ENCODE assay signal across 8 cellular contexts in genomic region chr2:238231809-238232208, GRCh38. TPM values are rescaled to one million over a fixed set of nuclear protein-coding genes. Genes with fewer than 3 reads are reported as not detected.
A peak's percentile ranks its signal among the peaks of the same experiment; 100 is the strongest.
DNase-seq lines count a peak whose midpoint lies in the region; ATAC-seq and TF ChIP-seq lines count a peak whose summit lies in the region.

No MANE protein-coding gene starts in this region.

- H3K9ac ChIP-seq in BLaER1: peak overlapping the region; percentile 83; the same call in 1 of the 2 replicates
- no peak overlapping the region for H3K9ac ChIP-seq in HUES48 (ENCODE audit: low read depth, low read length)
- no peak overlapping the region for H3K9ac ChIP-seq in neuronal stem cell (ENCODE audit: low read depth, low read length, poor library complexity)

- peak overlapping the region; percentile 89 for H2AFZ ChIP-seq in neuronal stem cell (ENCODE audit: low read length)

- H3K36me3 ChIP-seq in BLaER1 (peaks cover 21% of the 10 kb centered on the region), HUES48 (ENCODE audit: control insufficient read depth, insufficient read depth, low read length) (no peaks in the 10 kb centered on the region), neuronal stem cell (replicated peaks in 1 of 2; ENCODE audit: control insufficient read depth in 2 of 2, insufficient read depth in 2 of 2, low read length in 2 of 2) (no peaks in the 10 kb centered on the region)

- no peak overlapping the region for H4K8ac ChIP-seq in neuronal stem cell (ENCODE audit: low read depth, low read length)

- no peak overlapping the region for H2BK120ac ChIP-seq in neuronal stem cell (ENCODE audit: low read depth, low read length)

- H3K14ac ChIP-seq in neuronal stem cell (ENCODE audit: low read length): no peak overlapping the region

- H3K4ac ChIP-seq in neuronal stem cell (ENCODE audit: low read length): no peak overlapping the region

- TF ChIP-seq CTCF in GM20000 (IDR thresholded peaks at IDR 0.05; ENCODE audit: extremely low read depth, missing control alignments): no peak

- no peak overlapping the region for H2AK5ac ChIP-seq in neuronal stem cell (ENCODE audit: low read depth, low read length)

- peak overlapping the region; percentile 61 for H3K23ac ChIP-seq in neuronal stem cell (ENCODE audit: low read depth, low read length, poor library complexity)

- no peaks in the 10 kb centered on the region for H3K79me1 ChIP-seq in neuronal stem cell (ENCODE audit: low read depth, low read length)

- H2BK12ac ChIP-seq in neuronal stem cell (ENCODE audit: low read length): no peak overlapping the region

- H3K27ac ChIP-seq in BLaER1: no peak overlapping the region
- no peak overlapping the region for H3K27ac ChIP-seq in HUES48 (ENCODE audit: low read depth, low read length)
- no peak overlapping the region for H3K27ac ChIP-seq in neuronal stem cell (replicated peaks; ENCODE audit: low read length)

- H3K4me1 ChIP-seq in BLaER1 (peaks cover 60% of the 10 kb centered on the region), HUES48 (ENCODE audit: control insufficient read depth, insufficient read depth, low read length) (no peaks in the 10 kb centered on the region), neuronal stem cell (ENCODE audit: control insufficient read depth in 2 of 2, insufficient read depth in 1 of 2, low read depth in 1 of 2, low read length in 2 of 2) (no peaks in the 10 kb centered on the region)

- no peaks in the 10 kb centered on the region for H3K9me3 ChIP-seq in BLaER1
- H3K9me3 ChIP-seq in HUES48 (ENCODE audit: control insufficient read depth, insufficient read depth, low read length): no peaks in the 10 kb centered on the region
- peaks cover 0 to 9% of the 10 kb centered on the region in 2 donors for H3K9me3 ChIP-seq in neuronal stem cell (replicated peaks in 1 of 2; ENCODE audit: control insufficient read depth in 2 of 2, insufficient read depth in 1 of 2, low read depth in 1 of 2, low read length in 2 of 2)

- peak overlapping the region; percentile 79 for H3K4me3 ChIP-seq in BLaER1
- H3K4me3 ChIP-seq in HUES48 (ENCODE audit: low read depth, low read length): peak overlapping the region; percentile 66
- no peak overlapping the region for H3K4me3 ChIP-seq in neuronal stem cell (ENCODE audit: low read length in 2 of 2)

- H2BK15ac ChIP-seq in neuronal stem cell (ENCODE audit: low read length): no peak overlapping the region

- H2BK5ac ChIP-seq in neuronal stem cell (ENCODE audit: low read length): no peak overlapping the region

- ATAC-seq in HG03442 (IDR thresholded peaks at IDR 0.05; ENCODE audit: unreplicated experiment): no peak

- H4K91ac ChIP-seq in neuronal stem cell (ENCODE audit: low read depth, low read length, poor library complexity): no peak overlapping the region

- peaks cover under 1% of the 10 kb centered on the region; the same call in 1 of the 2 replicates for H4K20me1 ChIP-seq in BLaER1

- no peak overlapping the region for H3K18ac ChIP-seq in neuronal stem cell (ENCODE audit: low read length)

- DNase-seq in ecto neural progenitor cell (ENCODE audit: low spot score): peak; percentile 36
- no peak for DNase-seq in neuronal stem cell (ENCODE audit: low spot score)
- no peak for DNase-seq in GM20000 (ENCODE audit: low spot score)
- DNase-seq in NCI-H1694 treated with DMSO at 0.1 percent for 48 hours (lab: John Stamatoyannopoulos, UW): no peak
- no peak for DNase-seq in activated gamma-delta T cell (lab: John Stamatoyannopoulos, UW)

- no peaks in the 10 kb centered on the region for H3K27me3 ChIP-seq in BLaER1
- H3K27me3 ChIP-seq in HUES48 (ENCODE audit: control insufficient read depth, insufficient read depth, low read length): peaks cover 50% of the 10 kb centered on the region
- peaks cover 0 to 48% (median 31%) of the 10 kb centered on the region in 3 experiments for H3K27me3 ChIP-seq in neuronal stem cell (ENCODE audit: control insufficient read depth in 3 of 3, insufficient read depth in 3 of 3, low read depth in 1 of 3, low read length in 3 of 3)

- WGBS in neuronal stem cell (ENCODE audit: extremely low coverage in 2 of 2, insufficient read length in 2 of 2, insufficient replicate concordance in 1 of 2), 2 donors: no CpG with 5 or more reads among the region's 21 CpGs

- peak overlapping the region; percentile 94 for H3K4me2 ChIP-seq in BLaER1
- no peak overlapping the region for H3K4me2 ChIP-seq in neuronal stem cell (ENCODE audit: insufficient read depth, low read length, poor library complexity, severe bottlenecking)

RNA-seq across cellular contexts. Expression of gene HES6, which starts 8.0 kb away (rescaled TPM):
- polyA plus RNA-seq in neuronal stem cell (2013, experiment 1 of 2): 19.8 TPM
- polyA plus RNA-seq in neuronal stem cell (2013, experiment 2 of 2): 18.8 TPM

RNA-seq across cellular contexts. Expression of gene ILKAP, which starts 28.3 kb away (rescaled TPM):
- 21.1 TPM for polyA plus RNA-seq in neuronal stem cell (2013, experiment 1 of 2)
- 19.3 TPM for polyA plus RNA-seq in neuronal stem cell (2013, experiment 2 of 2)

RNA-seq across cellular contexts. Expression of gene PER2, which starts 56.6 kb away (rescaled TPM):
- polyA plus RNA-seq in neuronal stem cell (2013, experiment 1 of 2): 2.4 TPM
- 2.6 TPM for polyA plus RNA-seq in neuronal stem cell (2013, experiment 2 of 2)

Comparison
In these comparisons a context has a peak if more than half of its experiments do, and no peak if none do; other contexts are left out.
1. H3K4me3 ChIP-seq: peak in BLaER1 (single experiment) and HUES48 (single experiment); none in neuronal stem cell (0 of 2).